Comparison of ENCODE assay signal across 25 cellular contexts in genomic region chr6:136775081-136775480, GRCh38. TPM values are rescaled to one million over a fixed set of nuclear protein-coding genes. Genes with fewer than 3 reads are reported as not detected.
DNase-seq lines count a peak whose midpoint lies in the region; ATAC-seq, FAIRE-seq and TF ChIP-seq lines count a peak whose summit lies in the region.
"Had no signal": no experiment of that assay in that cellular context is flagged by ENCODE, and none has a peak within 500 bp of the region (broad histone marks: within the 10 kb centered on the region; RNA-seq: fewer than 3 reads in every experiment).

No MANE protein-coding gene starts in this region.

- H3K36me3 ChIP-seq in GM12878 (ENCODE audit: control insufficient read depth in 2 of 2, insufficient read depth in 2 of 2, low read length in 1 of 2): peaks cover 2 to 4% of the 10 kb centered on the region in 2 experiments; a peak in 3 of 4 replicates
- H3K36me3 ChIP-seq in osteoblast (ENCODE audit: insufficient read depth, low read length): no peaks in the 10 kb centered on the region
- H3K36me3 ChIP-seq: HAP-1, heart right ventricle, MG63, SJCRH30 had no signal

- in situ Hi-C loops in GM12878 (cut with MboI): no loop called here

- TF ChIP-seq POLR2A in A549 (IDR thresholded peaks at IDR 0.05; ENCODE audit: low read length) (no peak), GM12878 (IDR thresholded peaks at IDR 0.05; ENCODE audit: low read depth, low read length) (no peak), GM12892 (IDR thresholded peaks at IDR 0.05; ENCODE audit: low read depth, low read length) (no peak)

- DNase-seq in A549 (ENCODE audit: low read depth in 1 of 2, low spot score in 1 of 2) (no peak), GM19239 (ENCODE audit: insufficient read length, low spot score) (no peak), GM12878 (ENCODE audit: low read depth, low spot score) (no peak), osteoblast (ENCODE audit: insufficient read length, low spot score, missing footprints) (no peak), GM12892 (ENCODE audit: insufficient read length) (no peak), NCI-H526 treated with DMSO at 0.1 percent for 48 hours (lab: John Stamatoyannopoulos, UW) (no peak), NCI-H128 (lab: John Stamatoyannopoulos, UW; ENCODE audit: unreplicated experiment) (no peak)
- DNase-seq: activated CD4-positive, alpha-beta T cell treated with anti-CD3 and anti-CD28 coated beads, Interleukin-2, amount 10 ng/mL, durations not matched to agents 7 days and 5 days; activated gamma-delta T cell treated with Interleukin-2 at 50 U/mL for 16 hours; CD4-positive, alpha-beta T cell; heart right ventricle; MG63; NCI-H1436; NCI-H510A; NK-92 treated with Interleukin-12 subunit alpha and Interleukin-12 subunit beta, amount 100 ng/mL, for 24 hours; SJCRH30; small intestine; stimulated activated CD4-positive, alpha-beta T cell treated with anti-CD3 and anti-CD28 coated beads, Interleukin-4, amount 100 ng/mL, for 24 hours had no signal

- POLR2A ChIA-PET in A549 (lab: Yijun Ruan, JAX) (interaction anchor here (1.2 kb wide), 1 partner anchor 17 kb away, joined by 6 read pairs; the partner anchor contains the start of gene MAP3K5), GM12878 (lab: Charles Lee) (interaction anchor here (0.9 to 11.8 kb wide), 4 partner anchors 12 to 487 kb away, joined by 3 to 159 read pairs (median 66); partner anchors contain the start of gene MAP3K5)

- intact Hi-C loops in GM12878 (cut with micrococcal nuclease; ENCODE audit: unreplicated experiment): no loop called here

- no peak for FAIRE-seq in A549 (lab: Jason Lieb, UNC)
- peak; percentile 57 for FAIRE-seq in GM19239 (lab: Jason Lieb, UNC)
- FAIRE-seq in GM12878 (lab: Jason Lieb, UNC): no peak
- FAIRE-seq in GM12892 (lab: Jason Lieb, UNC): no peak
- FAIRE-seq: endothelial cell of umbilical vein, G401.6, RCC 7860, small intestine, urothelium cell line had no signal

- TF ChIP-seq CTCF in A549 (IDR thresholded peaks at IDR 0.05) (no peak), GM12878 (IDR thresholded peaks at IDR 0.05 in 2 of 3, conservative IDR thresholded peaks at IDR 0.05 in 1 of 3; ENCODE audit: control insufficient read depth in 2 of 3, extremely low read depth in 1 of 3, insufficient read depth in 1 of 3, low read depth in 3 of 3, low read length in 3 of 3) (no peak), osteoblast (IDR thresholded peaks at IDR 0.05; ENCODE audit: extremely low read depth, low read depth, low read length) (no peak)

- SMC1A ChIA-PET in GM12878 (lab: Charles Lee; ENCODE audit: uncharacterized antibody, unreplicated experiment): interaction anchor here (1.2 to 8.9 kb wide), 8 partner anchors 12 to 131 kb away, joined by 3 to 227 read pairs (median 16); partner anchors contain the start of gene MAP3K5

- H3K4me2 ChIP-seq in A549: peak overlapping the region; percentile 66
- peak overlapping the region; percentile 32; the same call in 1 of the 2 replicates for H3K4me2 ChIP-seq in GM12878 (ENCODE audit: control insufficient read depth, insufficient read depth)
- no peak overlapping the region for H3K4me2 ChIP-seq in osteoblast (ENCODE audit: insufficient read depth, low read length)

- CTCF ChIA-PET in A549 (lab: Yijun Ruan, JAX) (interaction anchor here (0.9 to 5.4 kb wide), 3 partner anchors 12 to 131 kb away, joined by 3 to 18 read pairs (median 6); partner anchors contain the start of gene MAP3K5), GM12878 (lab: Yijun Ruan, JAX) (interaction anchor here (1.2 to 2.4 kb wide), 5 partner anchors 13 to 130 kb away, joined by 3 to 13 read pairs (median 4); no protein-coding TSS in a partner anchor)

- H4K20me1 ChIP-seq in GM12878 (ENCODE audit: control insufficient read depth, insufficient read depth) (no peaks in the 10 kb centered on the region), osteoblast (ENCODE audit: insufficient read depth, low read length) (no peaks in the 10 kb centered on the region)

- H3K4me3 ChIP-seq in A549 (no peak overlapping the region), GM12878 (peak overlapping the region; percentile 13; the same call in 1 of the 2 replicates), osteoblast (ENCODE audit: insufficient read depth, low read length) (no peak overlapping the region)
- H3K4me3 ChIP-seq: HAP-1, heart right ventricle, MG63, SJCRH30 had no signal

- WGBS in A549 (ENCODE audit: missing lambda C conversion rate): 86% methylated on average over 3 of the region's 3 CpGs
- 57% methylated on average over 3 of the region's 3 CpGs for WGBS in GM12878 (ENCODE audit: insufficient coverage, insufficient replicate concordance, low lambda C conversion rate, missing lambda C conversion rate)

- TF ChIP-seq RAD21 in A549 (conservative IDR thresholded peaks at IDR 0.05 in 1 of 2, IDR thresholded peaks at IDR 0.05 in 1 of 2) (no peak), GM12878 (IDR thresholded peaks at IDR 0.05; ENCODE audit: insufficient read depth, low read depth, low read length) (no peak)

- H3K27me3 ChIP-seq in GM12878 (replicated peaks in 1 of 2; ENCODE audit: control insufficient read depth in 2 of 2, insufficient read depth in 2 of 2, low read length in 1 of 2) (no peaks in the 10 kb centered on the region), osteoblast (ENCODE audit: insufficient read depth, low read length) (no peaks in the 10 kb centered on the region)
- H3K27me3 ChIP-seq: heart right ventricle, MG63, SJCRH30 had no signal

- H2AFZ ChIP-seq in GM12878 (ENCODE audit: control insufficient read depth, low read depth, low read length): no peak overlapping the region
- H2AFZ ChIP-seq in osteoblast (ENCODE audit: low read length): no peak overlapping the region

- TF ChIP-seq EP300 in A549 (IDR thresholded peaks at IDR 0.05): no peak
- TF ChIP-seq EP300 in GM12878 (IDR thresholded peaks at IDR 0.05; ENCODE audit: borderline replicate concordance in 1 of 2, control insufficient read depth in 1 of 2, low read depth in 2 of 2, low read length in 2 of 2): no peak

- H3K4me1 ChIP-seq in A549: peaks cover 18% of the 10 kb centered on the region
- peaks cover 45% of the 10 kb centered on the region for H3K4me1 ChIP-seq in GM12878 (ENCODE audit: control insufficient read depth, insufficient read depth, low read length)
- H3K4me1 ChIP-seq in osteoblast (ENCODE audit: insufficient read depth, low read length): peaks cover 10% of the 10 kb centered on the region
- H3K4me1 ChIP-seq: SJCRH30 had no signal

- H3K79me2 ChIP-seq in GM12878 (ENCODE audit: control insufficient read depth, insufficient read depth, low read length) (peaks cover 99% of the 10 kb centered on the region), osteoblast (ENCODE audit: insufficient read depth, low read length) (peaks cover 38% of the 10 kb centered on the region)

- H3K9ac ChIP-seq in GM12878 (ENCODE audit: control insufficient read depth, insufficient read depth, low read length): no peak overlapping the region

- RAD21 ChIA-PET in GM12878 (lab: Charles Lee; ENCODE audit: unreplicated experiment): interaction anchor here (1.0 to 12.6 kb wide), 6 partner anchors 12 to 131 kb away, joined by 3 to 270 read pairs (median 55); partner anchors contain the start of gene MAP3K5

- ATAC-seq in A549 (no peak), GM12878 (no peak), GM19463 (IDR thresholded peaks at IDR 0.05; ENCODE audit: unreplicated experiment) (no peak)

- H3K9me3 ChIP-seq in A549 (no peaks in the 10 kb centered on the region), GM12878 (replicated peaks; ENCODE audit: control insufficient read depth, insufficient read depth, low read length) (no peaks in the 10 kb centered on the region; the same call in 2 of the 3 replicates), osteoblast (ENCODE audit: low read depth, low read length) (no peaks in the 10 kb centered on the region)
- H3K9me3 ChIP-seq: HAP-1, heart right ventricle, MG63, SJCRH30 had no signal

- BruUV-seq in GM12878 (replicated peaks; lab: Mats Ljungman, UMichigan): no TSS peak

- H3K27ac ChIP-seq in A549 (peak overlapping the region; percentile 35 to 53; a peak in 2 of 6 replicates), GM12878 (ENCODE audit: control insufficient read depth, insufficient read depth) (peak overlapping the region; percentile 92), osteoblast (ENCODE audit: low read depth, low read length) (peak overlapping the region; percentile 21)
- H3K27ac ChIP-seq: SJCRH30, VCaP had no signal

RNA-seq across cellular contexts. Expression of gene MAP3K5, which starts 17.2 kb away (rescaled TPM):
- polyA plus RNA-seq in A549 (2011; rRNA removed) (4.1 and 4.4 TPM in 2 replicates), A549 (2017; fragmentation: RNase III; extraction: RNeasy Plus Mini Kit Qiagen cat#74134 plus additional on column Dnase treatment) (1.8 to 2.1 TPM (median 2.1 TPM) in 3 replicates), GM12878 (2011; rRNA removed) (34.3 and 46.0 TPM in 2 replicates), GM12878 (2014; fragmentation: Illumina TruSeq; extraction: Trizol) (30.9 and 39.1 TPM in 2 replicates), GM12878 (2014; fragmentation: Nextera tagmentation; extraction: Ambion mirVana) (10 to 100 TPM in 1 of 2 experiments, 1 to 10 TPM in 1; 5.4 to 11.1 TPM), GM12878 (2014; rRNA removed) (17.5 and 18.2 TPM in 2 replicates), GM12878 (2016; fragmentation: Nextera tagmentation; extraction: Ambion mirVana) (10 to 100 TPM in 1 of 2 experiments, 1 to 10 TPM in 1; 8.3 to 23.9 TPM)
- 1.1 and 1.4 TPM in 2 replicates for polyA plus RNA-seq in A549 (2012; cell fraction: cytosol; rRNA removed)
- 0.91 and 1.1 TPM in 2 replicates for polyA plus RNA-seq in A549 (2012; cell fraction: nucleus; rRNA removed)
- 2.9 and 3.7 TPM in 2 replicates for polyA minus RNA-seq in A549 (2011; rRNA and poly(A)+ RNA removed)
- total RNA-seq in GM12878 (2013; cell fraction: nucleolus; rRNA removed): 212 and 228 TPM in 2 replicates
- total RNA-seq in GM12878 (2014; rRNA removed) (28.9 and 33.4 TPM in 2 replicates), GM12878 (2014; rRNA removed; fragmentation: Illumina TruSeq; extraction: Trizol) (31.4 and 32.6 TPM in 2 replicates), GM12878 (2021) (31.6 TPM in 2 replicates), osteoblast (7.4 and 8.3 TPM in 2 replicates)
- polyA plus RNA-seq in GM12878 (2011; ENCODE audit: low read depth): 33.8 TPM
- 15.7 and 17.7 TPM in 2 replicates for polyA plus RNA-seq in GM12878 (2011; cell fraction: cytosol; rRNA removed)
- 23.9 and 28.8 TPM in 2 replicates for polyA plus RNA-seq in GM12878 (2011; cell fraction: nucleus; rRNA removed)
- 20.4 and 35.3 TPM in 2 replicates for polyA plus RNA-seq in GM12878 (2012)
- polyA minus RNA-seq in GM12878 (2011; rRNA and poly(A)+ RNA removed): 49.0 and 54.4 TPM in 2 replicates
- polyA minus RNA-seq in GM12878 (2011; cell fraction: cytosol; rRNA and poly(A)+ RNA removed): 16.2 and 17.7 TPM in 2 replicates
- 40.9 and 59.3 TPM in 2 replicates for polyA minus RNA-seq in GM12878 (2011; cell fraction: nucleus; rRNA and poly(A)+ RNA removed)
- polyA plus RNA-seq in GM12892 (2012; ENCODE audit: missing spikeins): 13.4 TPM

RNA-seq across cellular contexts. Expression of gene PEX7, which starts 47.3 kb away (rescaled TPM):
- polyA plus RNA-seq in A549 (2011; rRNA removed) (7.3 and 9.6 TPM in 2 replicates), A549 (2017; fragmentation: RNase III; extraction: RNeasy Plus Mini Kit Qiagen cat#74134 plus additional on column Dnase treatment) (6.0 to 6.9 TPM (median 6.2 TPM) in 3 replicates), GM12878 (2011; rRNA removed) (11.6 and 14.8 TPM in 2 replicates), GM12878 (2014; fragmentation: Illumina TruSeq; extraction: Trizol) (6.1 and 7.7 TPM in 2 replicates), GM12878 (2014; fragmentation: Nextera tagmentation; extraction: Ambion mirVana) (1 to 10 TPM in 1 of 2 experiments, under 1 TPM in 1; 0.58 to 2.7 TPM), GM12878 (2014; rRNA removed) (10.9 and 12.4 TPM in 2 replicates), GM12878 (2016; fragmentation: Nextera tagmentation; extraction: Ambion mirVana) (10 to 100 TPM; 10.9 to 12.3 TPM)
- 3.9 and 4.6 TPM in 2 replicates for polyA plus RNA-seq in A549 (2012; cell fraction: cytosol; rRNA removed)
- 2.0 and 3.4 TPM in 2 replicates for polyA plus RNA-seq in A549 (2012; cell fraction: nucleus; rRNA removed)
- polyA minus RNA-seq in A549 (2011; rRNA and poly(A)+ RNA removed): 5.2 and 5.3 TPM in 2 replicates
- total RNA-seq in GM12878 (2013; cell fraction: nucleolus; rRNA removed): 10.3 and 11.1 TPM in 2 replicates
- total RNA-seq in GM12878 (2014; rRNA removed) (11.0 and 12.4 TPM in 2 replicates), GM12878 (2014; rRNA removed; fragmentation: Illumina TruSeq; extraction: Trizol) (6.8 and 7.6 TPM in 2 replicates), GM12878 (2021) (5.9 and 6.7 TPM in 2 replicates), osteoblast (5.4 and 9.1 TPM in 2 replicates)
- 3.9 TPM for polyA plus RNA-seq in GM12878 (2011; ENCODE audit: low read depth)
- polyA plus RNA-seq in GM12878 (2011; cell fraction: cytosol; rRNA removed): 8.9 and 9.0 TPM in 2 replicates
- 5.6 and 6.5 TPM in 2 replicates for polyA plus RNA-seq in GM12878 (2011; cell fraction: nucleus; rRNA removed)
- polyA plus RNA-seq in GM12878 (2012): 4.4 and 5.8 TPM in 2 replicates
- polyA minus RNA-seq in GM12878 (2011; rRNA and poly(A)+ RNA removed): 6.7 and 7.0 TPM in 2 replicates
- polyA minus RNA-seq in GM12878 (2011; cell fraction: cytosol; rRNA and poly(A)+ RNA removed): 2.9 and 3.5 TPM in 2 replicates
- 5.9 and 11.9 TPM in 2 replicates for polyA minus RNA-seq in GM12878 (2011; cell fraction: nucleus; rRNA and poly(A)+ RNA removed)
- 8.1 TPM for polyA plus RNA-seq in GM12892 (2012; ENCODE audit: missing spikeins)

Comparison
In these comparisons a context has a peak if more than half of its experiments do, and no peak if none do; other contexts are left out.
1. H3K27ac ChIP-seq: peak in every context shown above with its lines; median percentile 92 in GM12878; 44 in A549; 21 in osteoblast.